Comparison of ENCODE assay signal across 10 cellular contexts in genomic region chr1:223819730-223820514, GRCh38. TPM values are rescaled to one million over a fixed set of nuclear protein-coding genes. Genes with fewer than 3 reads are reported as not detected.
DNase-seq lines count a peak whose midpoint lies in the region; ATAC-seq and TF ChIP-seq lines count a peak whose summit lies in the region.
"Had no signal": no experiment of that assay in that cellular context is flagged by ENCODE, and none has a peak within 500 bp of the region (broad histone marks: within the 10 kb centered on the region; RNA-seq: fewer than 3 reads in every experiment).

No MANE protein-coding gene starts in this region.

- peak; percentile 32 for DNase-seq in AG08396 (ENCODE audit: low spot score)
- no peak for DNase-seq in HCT116 (ENCODE audit: low read depth, low spot score)
- peak; percentile 63 for DNase-seq in mesenchymal stem cell
- DNase-seq in breast epithelium (ENCODE audit: low spot score in 2 of 2): no peak
- DNase-seq in RKO (ENCODE audit: low spot score): no peak
- DNase-seq: DMS153, tibial artery had no signal

- H4K20me1 ChIP-seq in HCT116 (ENCODE audit: insufficient read depth): peaks cover 10% of the 10 kb centered on the region; the same call in 1 of the 2 replicates

- H3K4ac ChIP-seq in mesenchymal stem cell (ENCODE audit: low read depth in 1 of 2, low read length in 2 of 2): no peak overlapping the region

- CTCF ChIA-PET in HCT116 (lab: Charles Lee): no interaction called here

- no peak overlapping the region for H3K23ac ChIP-seq in mesenchymal stem cell (ENCODE audit: low read length in 2 of 2)

- H2BK12ac ChIP-seq in mesenchymal stem cell (ENCODE audit: low read length in 2 of 2): no peak overlapping the region

- H4K91ac ChIP-seq in mesenchymal stem cell (ENCODE audit: low read length): no peak overlapping the region

- no peak overlapping the region for H3K27ac ChIP-seq in HCT116 (ENCODE audit: low read depth, low read length)
- H3K27ac ChIP-seq in mesenchymal stem cell (ENCODE audit: low read length, poor library complexity, severe bottlenecking): no peak overlapping the region
- H3K27ac ChIP-seq in breast epithelium: peak overlapping the region in 1 of 2 donors; percentile 16

- TF ChIP-seq POLR2A in HCT116 (IDR thresholded peaks at IDR 0.05; ENCODE audit: borderline replicate concordance, extremely low read depth, insufficient read depth, insufficient read length): no peak
- no peak for TF ChIP-seq POLR2A in breast epithelium (IDR thresholded peaks at IDR 0.05)

- H3K36me3 Mint-ChIP-seq in brain: peaks cover 33% of the 10 kb centered on the region

- H3K79me1 ChIP-seq in mesenchymal stem cell (replicated peaks; ENCODE audit: low read length, poor library complexity, severe bottlenecking): peaks cover 2% of the 10 kb centered on the region

- H3K9me3 Mint-ChIP-seq in brain: no peaks in the 10 kb centered on the region

- no peak for TF ChIP-seq CTCF in HCT116 (IDR thresholded peaks at IDR 0.05 in 2 of 3, conservative IDR thresholded peaks at IDR 0.05 in 1 of 3; ENCODE audit: borderline replicate concordance in 1 of 3, insufficient read depth in 1 of 3, low read depth in 2 of 3, low read length in 2 of 3)
- TF ChIP-seq CTCF in brain (conservative IDR thresholded peaks at IDR 0.05): no peak
- TF ChIP-seq CTCF in breast epithelium (IDR thresholded peaks at IDR 0.05): no peak

- peaks cover 55% of the 10 kb centered on the region for H3K4me1 Mint-ChIP-seq in brain

- POLR2A ChIA-PET in HCT116 (lab: Charles Lee): interaction anchor here (0.6 to 1.6 kb wide), 2 partner anchors 26 to 118 kb away, joined by 3 to 7 read pairs; partner anchors contain the start of gene TP53BP2

- no peak overlapping the region for H3K14ac ChIP-seq in mesenchymal stem cell (ENCODE audit: low read length in 2 of 2)

- BruUV-seq in HCT116 (replicated peaks; lab: Mats Ljungman, UMichigan): TSS peak; percentile 37

- H3K27me3 ChIP-seq in HCT116 (ENCODE audit: insufficient read depth, low read length) (no peaks in the 10 kb centered on the region), mesenchymal stem cell (ENCODE audit: control insufficient read depth in 1 of 2, insufficient read depth in 1 of 2, low read length in 2 of 2) (no peaks in the 10 kb centered on the region), breast epithelium (no peaks in the 10 kb centered on the region)
- H3K27me3 ChIP-seq: tibial artery had no signal

- H3K4me2 ChIP-seq in HCT116 (ENCODE audit: low read length) (no peak overlapping the region), mesenchymal stem cell (ENCODE audit: low read length, poor library complexity, severe bottlenecking) (no peak overlapping the region)

- no peak overlapping the region for H2AFZ ChIP-seq in HCT116 (ENCODE audit: low read depth, low read length, poor library complexity, severe bottlenecking)
- no peak overlapping the region for H2AFZ ChIP-seq in mesenchymal stem cell (ENCODE audit: low read depth, low read length)

- WGBS in mesenchymal stem cell: 0% methylated on average over 1 of the region's 4 CpGs

- peaks cover 49% of the 10 kb centered on the region for H3K79me2 ChIP-seq in HCT116 (ENCODE audit: insufficient read depth, low read length)

- TF ChIP-seq RAD21 in HCT116 (IDR thresholded peaks at IDR 0.05; ENCODE audit: low read depth): no peak

- H3K9ac ChIP-seq in HCT116 (ENCODE audit: low read length): no peak overlapping the region
- H3K9ac ChIP-seq in mesenchymal stem cell (ENCODE audit: low read length): peak overlapping the region; percentile 81

- no peak overlapping the region for H4K8ac ChIP-seq in mesenchymal stem cell (ENCODE audit: low read length)

- H3K27ac Mint-ChIP-seq in brain: peak overlapping the region; percentile 43 to 87 (median 65)

- H3K27me3 Mint-ChIP-seq in brain: no peaks in the 10 kb centered on the region

- peak overlapping the region in 1 of 5 experiments; percentile 22 for H3K4me3 Mint-ChIP-seq in brain

- ATAC-seq in HCT116 (no peak), HG02588 (IDR thresholded peaks at IDR 0.05; ENCODE audit: unreplicated experiment) (no peak), GM21528 (IDR thresholded peaks at IDR 0.05; ENCODE audit: low FRiP score, unreplicated experiment) (no peak)

- H3K9me2 ChIP-seq in HCT116 (ENCODE audit: insufficient read depth): no peaks in the 10 kb centered on the region

- H3K36me3 ChIP-seq in HCT116 (ENCODE audit: control insufficient read depth in 1 of 2, insufficient read depth in 2 of 2, low read length in 2 of 2): 0 out of 4 replicates have a peak, but pooled peaks cover 0 to 9% of the 10 kb centered on the region in 2 experiments
- peaks cover 4 to 9% of the 10 kb centered on the region in 2 experiments for H3K36me3 ChIP-seq in mesenchymal stem cell (ENCODE audit: control insufficient read depth in 1 of 2, insufficient read depth in 2 of 2, low read depth in 1 of 2, low read length in 2 of 2)
- no peaks in the 10 kb centered on the region for H3K36me3 ChIP-seq in breast epithelium

- no peak overlapping the region for H2BK120ac ChIP-seq in mesenchymal stem cell (ENCODE audit: low read depth, low read length)

- H3K4me3 ChIP-seq in HCT116 (replicated peaks in 1 of 2; ENCODE audit: low read depth in 1 of 2, low read length in 2 of 2): no peak overlapping the region
- H3K4me3 ChIP-seq in mesenchymal stem cell (ENCODE audit: insufficient read depth in 1 of 2, low read depth in 1 of 2, low read length in 2 of 2): peak overlapping the region in 1 of 2 experiments; percentile 28
- no peak overlapping the region for H3K4me3 ChIP-seq in breast epithelium
- H3K4me3 ChIP-seq: tibial artery had no signal

- no peak overlapping the region for H2BK5ac ChIP-seq in mesenchymal stem cell (ENCODE audit: low read depth, low read length, poor library complexity, severe bottlenecking)

- H2AK5ac ChIP-seq in mesenchymal stem cell (ENCODE audit: low read length, severe bottlenecking): no peak overlapping the region

- no peak overlapping the region for H2BK15ac ChIP-seq in mesenchymal stem cell (ENCODE audit: low read depth, poor library complexity, severe bottlenecking)

- H3K9me3 ChIP-seq in HCT116 (ENCODE audit: control insufficient read depth in 1 of 2, insufficient read depth in 1 of 2, low read depth in 1 of 2, low read length in 2 of 2) (no peaks in the 10 kb centered on the region), mesenchymal stem cell (ENCODE audit: control insufficient read depth, low read length) (no peaks in the 10 kb centered on the region), breast epithelium (no peaks in the 10 kb centered on the region)
- H3K9me3 ChIP-seq: tibial artery had no signal

- H3K18ac ChIP-seq in mesenchymal stem cell (ENCODE audit: low read depth in 1 of 2, low read length in 2 of 2): no peak overlapping the region

- intact Hi-C loops in HCT116 (cut with micrococcal nuclease) (loop anchor here (10.0 kb wide), 1 partner anchor 515 kb away; the partner anchor contains the start of gene NVL), breast epithelium (cut with DNase I; ENCODE audit: low total_unique reads) (no loop called here)

- RAD21 ChIA-PET in HCT116 (lab: Charles Lee; ENCODE audit: low non-redundant PET in 1 of 2, low total read pairs in 2 of 2, uncharacterized antibody in 2 of 2, unreplicated experiment in 2 of 2): no interaction called here

- peaks cover 0 to 21% of the 10 kb centered on the region in 2 experiments; a peak in 2 of 4 replicates for H3K4me1 ChIP-seq in HCT116 (ENCODE audit: control insufficient read depth in 1 of 2, insufficient read depth in 2 of 2, low read length in 2 of 2)
- peaks cover 9% of the 10 kb centered on the region for H3K4me1 ChIP-seq in mesenchymal stem cell (ENCODE audit: control insufficient read depth, insufficient read depth, low read depth, low read length)
- H3K4me1 ChIP-seq in breast epithelium: no peaks in the 10 kb centered on the region

TF ChIP-seq in HCT116, 20 proteins besides CTCF, POLR2A, EP300 and RAD21:
- no peak for TF ChIP-seq ATF3 (IDR thresholded peaks at IDR 0.05)
- TF ChIP-seq EGR1 (IDR thresholded peaks at IDR 0.05; ENCODE audit: low read depth): no peak
- no peak for TF ChIP-seq CBX3 (IDR thresholded peaks at IDR 0.05; ENCODE audit: low read depth)
- no peak for TF ChIP-seq EZH2phosphoT487 (IDR thresholded peaks at IDR 0.05; ENCODE audit: borderline replicate concordance)
- TF ChIP-seq REST (IDR thresholded peaks at IDR 0.05; ENCODE audit: low read depth): no peak
- no peak for TF ChIP-seq ZNF274 (IDR thresholded peaks at IDR 0.05; ENCODE audit: low read depth, low read length)

RNA-seq across cellular contexts. Expression of gene TP53BP2, which starts 25.8 kb away (rescaled TPM):
- total RNA-seq in HCT116 (2021; ENCODE audit: unreplicated experiment) (38.2 TPM), breast epithelium (10 to 100 TPM; 31.4 to 46.8 (median 38.0) TPM)
- polyA plus RNA-seq in HCT116 (2012): 14.1 and 15.4 TPM in 2 replicates
- 50.6 TPM for polyA plus RNA-seq in brain (ENCODE audit: insufficient read depth, low read depth, low replicate concordance)
- polyA plus RNA-seq in mesenchymal stem cell (2013, experiment 1 of 2): 20.5 TPM
- polyA plus RNA-seq in mesenchymal stem cell (2013, experiment 2 of 2): 20.5 TPM

Comparison
In these comparisons a context has a peak if more than half of its experiments do, and no peak if none do; other contexts are left out.
1. DNase-seq: peak in AG08396 (single experiment) and mesenchymal stem cell (single experiment); none in HCT116 (single experiment), breast epithelium (0 of 2) and RKO (single experiment).